Comparison of ENCODE assay signal across 1 cellular context in the genomic region with DNA sequence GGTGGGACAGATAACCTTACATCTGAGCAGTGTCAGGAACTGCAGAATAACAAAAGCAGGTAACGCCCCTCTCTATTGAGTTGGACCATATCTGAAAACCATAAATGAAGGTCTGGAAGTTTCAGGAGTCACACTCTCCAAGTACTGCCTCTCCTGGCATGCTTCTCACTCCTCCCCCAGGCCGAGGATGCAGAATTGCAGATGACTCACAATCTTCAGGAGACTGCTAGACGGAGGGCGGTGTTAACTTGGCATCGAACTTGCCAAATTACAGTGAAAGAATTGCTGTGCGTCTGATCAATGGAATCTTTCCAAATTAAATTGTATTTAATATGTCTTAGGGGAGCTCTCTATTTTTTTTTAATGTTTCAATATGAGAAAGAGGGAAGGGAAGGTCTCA.
TF ChIP-seq lines count a peak whose summit lies in the region.

No MANE protein-coding gene starts in this region.

TF ChIP-seq in K562, 482 proteins besides CTCF, POLR2A, EP300 and RAD21 (continued from another document):
- TF ChIP-seq, protein P1, sequence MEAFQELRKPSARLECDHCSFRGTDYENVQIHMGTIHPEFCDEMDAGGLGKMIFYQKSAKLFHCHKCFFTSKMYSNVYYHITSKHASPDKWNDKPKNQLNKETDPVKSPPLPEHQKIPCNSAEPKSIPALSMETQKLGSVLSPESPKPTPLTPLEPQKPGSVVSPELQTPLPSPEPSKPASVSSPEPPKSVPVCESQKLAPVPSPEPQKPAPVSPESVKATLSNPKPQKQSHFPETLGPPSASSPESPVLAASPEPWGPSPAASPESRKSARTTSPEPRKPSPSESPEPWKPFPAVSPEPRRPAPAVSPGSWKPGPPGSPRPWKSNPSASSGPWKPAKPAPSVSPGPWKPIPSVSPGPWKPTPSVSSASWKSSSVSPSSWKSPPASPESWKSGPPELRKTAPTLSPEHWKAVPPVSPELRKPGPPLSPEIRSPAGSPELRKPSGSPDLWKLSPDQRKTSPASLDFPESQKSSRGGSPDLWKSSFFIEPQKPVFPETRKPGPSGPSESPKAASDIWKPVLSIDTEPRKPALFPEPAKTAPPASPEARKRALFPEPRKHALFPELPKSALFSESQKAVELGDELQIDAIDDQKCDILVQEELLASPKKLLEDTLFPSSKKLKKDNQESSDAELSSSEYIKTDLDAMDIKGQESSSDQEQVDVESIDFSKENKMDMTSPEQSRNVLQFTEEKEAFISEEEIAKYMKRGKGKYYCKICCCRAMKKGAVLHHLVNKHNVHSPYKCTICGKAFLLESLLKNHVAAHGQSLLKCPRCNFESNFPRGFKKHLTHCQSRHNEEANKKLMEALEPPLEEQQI (IDR thresholded peaks at IDR 0.05), result no peak
- TF ChIP-seq ZNF584 (CRISPR knock-in tag; IDR thresholded peaks at IDR 0.05; ENCODE audit: low read depth) (no peak), ADNP (tag; IDR thresholded peaks at IDR 0.05) (no peak), GTF2F1 (IDR thresholded peaks at IDR 0.05; ENCODE audit: low read depth, low read length) (no peak), ZNF436 (CRISPR knock-in tag; IDR thresholded peaks at IDR 0.05) (no peak), KLF10 (CRISPR knock-in tag; IDR thresholded peaks at IDR 0.05) (no peak), JUND (IDR thresholded peaks at IDR 0.05; ENCODE audit: borderline replicate concordance, low read depth, low read length) (peak; percentile 50; the same call in 1 of the 2 replicates), JUND (tag; IDR thresholded peaks at IDR 0.05; ENCODE audit: borderline replicate concordance, low read depth, low read length) (peak; percentile 27; the same call in 1 of the 3 replicates), FOSL1 (tag; conservative IDR thresholded peaks at IDR 0.05) (peak; percentile 67)
- TF ChIP-seq, protein P2, sequence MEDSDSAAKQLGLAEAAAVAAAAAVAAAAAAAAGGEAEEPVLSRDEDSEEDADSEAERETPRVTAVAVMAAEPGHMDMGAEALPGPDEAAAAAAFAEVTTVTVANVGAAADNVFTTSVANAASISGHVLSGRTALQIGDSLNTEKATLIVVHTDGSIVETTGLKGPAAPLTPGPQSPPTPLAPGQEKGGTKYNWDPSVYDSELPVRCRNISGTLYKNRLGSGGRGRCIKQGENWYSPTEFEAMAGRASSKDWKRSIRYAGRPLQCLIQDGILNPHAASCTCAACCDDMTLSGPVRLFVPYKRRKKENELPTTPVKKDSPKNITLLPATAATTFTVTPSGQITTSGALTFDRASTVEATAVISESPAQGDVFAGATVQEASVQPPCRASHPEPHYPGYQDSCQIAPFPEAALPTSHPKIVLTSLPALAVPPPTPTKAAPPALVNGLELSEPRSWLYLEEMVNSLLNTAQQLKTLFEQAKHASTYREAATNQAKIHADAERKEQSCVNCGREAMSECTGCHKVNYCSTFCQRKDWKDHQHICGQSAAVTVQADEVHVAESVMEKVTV (CRISPR knock-in tag; IDR thresholded peaks at IDR 0.05), result no peak
- TF ChIP-seq, protein P3, sequence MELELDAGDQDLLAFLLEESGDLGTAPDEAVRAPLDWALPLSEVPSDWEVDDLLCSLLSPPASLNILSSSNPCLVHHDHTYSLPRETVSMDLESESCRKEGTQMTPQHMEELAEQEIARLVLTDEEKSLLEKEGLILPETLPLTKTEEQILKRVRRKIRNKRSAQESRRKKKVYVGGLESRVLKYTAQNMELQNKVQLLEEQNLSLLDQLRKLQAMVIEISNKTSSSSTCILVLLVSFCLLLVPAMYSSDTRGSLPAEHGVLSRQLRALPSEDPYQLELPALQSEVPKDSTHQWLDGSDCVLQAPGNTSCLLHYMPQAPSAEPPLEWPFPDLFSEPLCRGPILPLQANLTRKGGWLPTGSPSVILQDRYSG (tag; conservative IDR thresholded peaks at IDR 0.05; ENCODE audit: low read depth), result no peak
- TF ChIP-seq, protein P4, sequence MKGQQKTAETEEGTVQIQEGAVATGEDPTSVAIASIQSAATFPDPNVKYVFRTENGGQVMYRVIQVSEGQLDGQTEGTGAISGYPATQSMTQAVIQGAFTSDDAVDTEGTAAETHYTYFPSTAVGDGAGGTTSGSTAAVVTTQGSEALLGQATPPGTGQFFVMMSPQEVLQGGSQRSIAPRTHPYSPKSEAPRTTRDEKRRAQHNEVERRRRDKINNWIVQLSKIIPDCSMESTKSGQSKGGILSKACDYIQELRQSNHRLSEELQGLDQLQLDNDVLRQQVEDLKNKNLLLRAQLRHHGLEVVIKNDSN (CRISPR knock-in tag; IDR thresholded peaks at IDR 0.05), result no peak
